8 cellular contexts compared by ENCODE assay signal in genomic region chr9:764105-764524, GRCh38.
A peak's percentile ranks its signal among the peaks of the same experiment; 100 is the strongest.
DNase-seq lines count a peak whose midpoint lies in the region; ATAC-seq and TF ChIP-seq lines count a peak whose summit lies in the region.

No MANE protein-coding gene starts in this region.

- no peaks in the 10 kb centered on the region for H3K79me2 ChIP-seq in OCI-LY3 (ENCODE audit: low read length)

- peak overlapping the region; percentile 20; the same call in 1 of the 2 replicates for H3K9ac ChIP-seq in OCI-LY3 (ENCODE audit: low read length)

- 35 to 51% (median 43%) methylated on average over 12 of the region's 12 CpGs for WGBS in spleen, 5 donors

- H2AFZ ChIP-seq in OCI-LY3 (ENCODE audit: low read depth, low read length), result peak overlapping the region; percentile 65

- H3K9me3 ChIP-seq in OCI-LY3 (ENCODE audit: insufficient read depth, low read length) (no peaks in the 10 kb centered on the region), spleen (no peaks in the 10 kb centered on the region)

- peak overlapping the region in 1 of 2 donors; percentile 59 for H3K4me3 Mint-ChIP-seq in CD14-positive monocyte

- peaks cover 1 to 7% (median 2%) of the 10 kb centered on the region in 3 donors for H3K27me3 Mint-ChIP-seq in CD14-positive monocyte (ENCODE audit: low read depth in 3 of 3)

- H3K36me3 Mint-ChIP-seq in CD14-positive monocyte, result no peaks in the 10 kb centered on the region

- H3K4me1 Mint-ChIP-seq in CD14-positive monocyte, result peaks cover 9% of the 10 kb centered on the region

- H3K27me3 ChIP-seq in HL-60 (ENCODE audit: insufficient read depth, poor library complexity, severe bottlenecking) (no peaks in the 10 kb centered on the region), OCI-LY3 (ENCODE audit: low read depth, low read length) (peaks cover 12% of the 10 kb centered on the region), spleen (replicated peaks in 1 of 7) (peaks cover 0 to 30% (median 0%) of the 10 kb centered on the region in 7 donors)

- H3K27ac Mint-ChIP-seq in CD14-positive monocyte, result no peak overlapping the region

- H3K36me3 ChIP-seq in OCI-LY3 (replicated peaks; ENCODE audit: low read depth, low read length) (no peaks in the 10 kb centered on the region), spleen (no peaks in the 10 kb centered on the region)

- intact Hi-C loops in CD14-positive monocyte (cut with micrococcal nuclease), result loop anchor here (5.0 kb wide), 2 partner anchors 147 to 152 kb away; no protein-coding TSS in a partner anchor
- intact Hi-C loops in spleen (cut with DNase I; ENCODE audit: low total_unique reads), result loop anchor here (2.0 kb wide), 1 partner anchor 149 kb away; no protein-coding TSS in a partner anchor

- peak; percentile 85 for ATAC-seq in GM19025 (IDR thresholded peaks at IDR 0.05; ENCODE audit: low read depth, unreplicated experiment)

- H3K4me1 ChIP-seq in OCI-LY3 (ENCODE audit: low read length), result peaks cover 6% of the 10 kb centered on the region
- peaks cover 0 to 9% (median 2%) of the 10 kb centered on the region in 6 donors for H3K4me1 ChIP-seq in spleen

- H3K4me2 ChIP-seq in OCI-LY3 (ENCODE audit: low read length), result peak overlapping the region; percentile 71

- H3K4me3 ChIP-seq in HL-60 (replicated peaks; ENCODE audit: insufficient read depth, low read length) (no peak overlapping the region), OCI-LY3 (ENCODE audit: low read length) (peak overlapping the region; percentile 51), astrocyte of the cerebellum (ENCODE audit: low read depth, low read length) (no peak overlapping the region), spleen (peak overlapping the region in 1 of 8 donors; percentile 22)

- H3K27ac ChIP-seq in HL-60 (replicated peaks) (no peak overlapping the region), OCI-LY3 (ENCODE audit: low read length) (no peak overlapping the region), spleen (no peak overlapping the region)

- in situ Hi-C loops in astrocyte of the cerebellum (cut with HindIII; ENCODE audit: low sequenced_read_pairs), result loop anchor here (5.0 kb wide), 1 partner anchor 43 kb away; no protein-coding TSS in a partner anchor

- no peak for DNase-seq in CD14-positive monocyte (ENCODE audit: low spot score)
- peak; percentile 78 to 91 for DNase-seq in HL-60 (ENCODE audit: low read depth in 1 of 2, low spot score in 1 of 2)
- no peak for DNase-seq in astrocyte of the cerebellum (ENCODE audit: low read depth)
- DNase-seq in iPS-NIHi11 (ENCODE audit: low spot score), result peak; percentile 72
- peak; percentile 76 for DNase-seq in spleen
- DNase-seq in T1000 (lab: John Stamatoyannopoulos, UW), result no peak

- TF ChIP-seq CTCF in CD14-positive monocyte (IDR thresholded peaks at IDR 0.05), result peak; percentile 77
- peak; percentile 96 for TF ChIP-seq CTCF in HL-60 (IDR thresholded peaks at IDR 0.05; ENCODE audit: insufficient read depth, low read length)
- TF ChIP-seq CTCF in OCI-LY3 (IDR thresholded peaks at IDR 0.05; ENCODE audit: low read depth, low read length), result peak; percentile 98
- TF ChIP-seq CTCF in astrocyte of the cerebellum (IDR thresholded peaks at IDR 0.05; ENCODE audit: low read depth, low read length, missing control alignments), result peak; percentile 69
- TF ChIP-seq CTCF in spleen (IDR thresholded peaks at IDR 0.05 in 8 of 11, conservative IDR thresholded peaks at IDR 0.05 in 3 of 11), result peak; percentile 43 to 84 (median 77)

- H4K20me1 ChIP-seq in OCI-LY3 (ENCODE audit: insufficient read depth, low read length), result no peaks in the 10 kb centered on the region

- peaks cover 0 to 4% (median 0%) of the 10 kb centered on the region in 7 donors for H3K9me3 Mint-ChIP-seq in CD14-positive monocyte

- TF ChIP-seq POLR2A in spleen (IDR thresholded peaks at IDR 0.05), result no peak

Comparison
In these comparisons a context has a peak if more than half of its experiments do, and no peak if none do; other contexts are left out.
1. DNase-seq: peak in HL-60 (2 of 2), iPS-NIHi11 (single experiment) and spleen (single experiment); none in CD14-positive monocyte (single experiment), astrocyte of the cerebellum (single experiment) and T1000 (single experiment).
2. Peak in every context shown above with its lines, with median percentiles within 50 percentile points of each other: CTCF ChIP-seq.